Comparison of ENCODE assay signal across 2 cellular contexts in the genomic region with DNA sequence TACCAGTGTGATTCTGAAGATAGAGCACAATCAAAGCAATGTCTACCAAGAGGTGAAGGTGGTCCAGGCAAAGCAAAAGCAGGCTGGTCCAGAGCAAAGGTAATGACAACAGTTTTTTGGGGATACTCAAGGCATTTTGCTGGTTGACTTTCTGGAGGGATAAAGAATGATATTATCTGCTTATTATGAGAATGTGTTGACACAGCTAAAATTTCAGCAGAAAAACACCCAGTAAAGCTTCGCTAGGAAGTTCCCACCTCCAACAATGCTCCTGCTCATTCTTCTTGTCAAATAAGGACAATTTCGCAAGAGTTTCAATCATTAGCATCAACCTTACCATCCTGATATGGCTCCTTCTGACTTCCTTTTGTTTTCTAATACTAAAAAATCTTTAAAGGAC.
TF ChIP-seq lines count a peak whose summit lies in the region.

No MANE protein-coding gene starts in this region.

TF ChIP-seq in HepG2, 621 proteins besides CTCF, POLR2A, EP300 and RAD21:
- TF ChIP-seq MAFF (IDR thresholded peaks at IDR 0.05; ENCODE audit: low read depth, low read length) (peak; percentile 35; the same call in 1 of the 2 replicates), SNAI1 (CRISPR knock-in tag; IDR thresholded peaks at IDR 0.05; ENCODE audit: borderline replicate concordance) (no peak), MAFK (conservative IDR thresholded peaks at IDR 0.05 in 1 of 2, IDR thresholded peaks at IDR 0.05 in 1 of 2; ENCODE audit: low read length in 2 of 2) (peak in 1 of 2 experiments; percentile 58; a peak in 3 of 4 replicates)

TF ChIP-seq in GM12878, 131 proteins besides CTCF, POLR2A, EP300 and RAD21:
- no peak for TF ChIP-seq RCOR1 (conservative IDR thresholded peaks at IDR 0.05; ENCODE audit: low read depth, low read length)
- no peak for TF ChIP-seq SUZ12 (IDR thresholded peaks at IDR 0.05; ENCODE audit: unreplicated experiment)
- TF ChIP-seq STAT1 (conservative IDR thresholded peaks at IDR 0.05), result no peak
- TF ChIP-seq ZNF24 (IDR thresholded peaks at IDR 0.05), result no peak
- TF ChIP-seq SMAD1 (IDR thresholded peaks at IDR 0.05; ENCODE audit: low read depth, partially characterized antibody), result no peak
- TF ChIP-seq, protein P1, sequence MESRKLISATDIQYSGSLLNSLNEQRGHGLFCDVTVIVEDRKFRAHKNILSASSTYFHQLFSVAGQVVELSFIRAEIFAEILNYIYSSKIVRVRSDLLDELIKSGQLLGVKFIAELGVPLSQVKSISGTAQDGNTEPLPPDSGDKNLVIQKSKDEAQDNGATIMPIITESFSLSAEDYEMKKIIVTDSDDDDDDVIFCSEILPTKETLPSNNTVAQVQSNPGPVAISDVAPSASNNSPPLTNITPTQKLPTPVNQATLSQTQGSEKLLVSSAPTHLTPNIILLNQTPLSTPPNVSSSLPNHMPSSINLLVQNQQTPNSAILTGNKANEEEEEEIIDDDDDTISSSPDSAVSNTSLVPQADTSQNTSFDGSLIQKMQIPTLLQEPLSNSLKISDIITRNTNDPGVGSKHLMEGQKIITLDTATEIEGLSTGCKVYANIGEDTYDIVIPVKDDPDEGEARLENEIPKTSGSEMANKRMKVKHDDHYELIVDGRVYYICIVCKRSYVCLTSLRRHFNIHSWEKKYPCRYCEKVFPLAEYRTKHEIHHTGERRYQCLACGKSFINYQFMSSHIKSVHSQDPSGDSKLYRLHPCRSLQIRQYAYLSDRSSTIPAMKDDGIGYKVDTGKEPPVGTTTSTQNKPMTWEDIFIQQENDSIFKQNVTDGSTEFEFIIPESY (IDR thresholded peaks at IDR 0.05), result no peak
- TF ChIP-seq CEBPB (IDR thresholded peaks at IDR 0.05; ENCODE audit: borderline replicate concordance in 1 of 2, low read depth in 2 of 2, low read length in 2 of 2), result no peak
